Comparison of ENCODE assay signal across 27 cellular contexts in the genomic region with DNA sequence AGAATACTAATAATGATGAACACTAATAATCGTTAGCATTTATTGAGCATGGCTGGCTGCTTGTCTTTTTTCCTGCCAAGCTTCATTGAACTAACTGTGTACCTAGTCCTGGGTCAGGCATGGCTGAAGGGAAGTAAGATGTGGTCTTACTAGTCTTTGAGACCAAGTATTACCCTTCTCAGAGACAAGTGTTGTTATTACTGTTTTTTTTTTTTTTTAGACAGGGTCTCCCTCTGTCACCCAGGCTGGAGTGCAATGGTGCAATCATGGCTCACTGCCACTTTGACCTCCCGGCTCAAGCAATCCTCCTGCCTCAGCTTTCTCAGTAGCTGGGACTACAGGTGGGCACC. TPM values are rescaled to one million over a fixed set of nuclear protein-coding genes. Genes with fewer than 3 reads are reported as not detected.
DNase-seq lines count a peak whose midpoint lies in the region; ATAC-seq, FAIRE-seq and TF ChIP-seq lines count a peak whose summit lies in the region.
"Had no signal": no experiment of that assay in that cellular context is flagged by ENCODE, and none has a peak within 500 bp of the region (broad histone marks: within the 10 kb centered on the region; RNA-seq: fewer than 3 reads in every experiment).

No MANE protein-coding gene starts in this region.

- H4K20me1 ChIP-seq in OCI-LY1 (ENCODE audit: insufficient read depth, low read length), result no peaks in the 10 kb centered on the region

- H3K79me2 ChIP-seq in OCI-LY1 (ENCODE audit: insufficient read depth, low read length), result peaks cover 79% of the 10 kb centered on the region

- H3K27me3 ChIP-seq in OCI-LY1 (ENCODE audit: insufficient read depth, low read length) (no peaks in the 10 kb centered on the region), muscle layer of duodenum (ENCODE audit: low read depth, low read length) (no peaks in the 10 kb centered on the region)

- no peak for TF ChIP-seq RAD21 in A549 (conservative IDR thresholded peaks at IDR 0.05 in 1 of 2, IDR thresholded peaks at IDR 0.05 in 1 of 2)

- FAIRE-seq in A549 (lab: Jason Lieb, UNC), result no peak

- H3K27ac Mint-ChIP-seq in dendritic cell treated with granulocyte-macrophage colony-stimulating factor and Interleukin-4, amounts not matched to agents 40 ng/mL and 50 ng/mL, for 4 days, result peak overlapping the region; percentile 60
- H3K27ac Mint-ChIP-seq in T-helper 17 cell, result no peak overlapping the region
- H3K27ac Mint-ChIP-seq: activated CD4-positive, alpha-beta T cell treated with anti-CD3 and anti-CD28 coated beads for 36 hours; activated naive CD8-positive, alpha-beta T cell treated with anti-CD3 and anti-CD28 coated beads, Interleukin-2, amount 50 U/mL, for 24 hours; CD8-positive, alpha-beta memory T cell; immature natural killer cell; naive thymus-derived CD4-positive, alpha-beta T cell had no signal

- WGBS in A549 (ENCODE audit: missing lambda C conversion rate), result 79% methylated on average over 2 of the region's 2 CpGs

- H3K4me1 ChIP-seq in A549 (peaks cover 24% of the 10 kb centered on the region), OCI-LY1 (ENCODE audit: insufficient read depth, low read length, severe bottlenecking) (peaks cover 76% of the 10 kb centered on the region), muscle layer of duodenum (ENCODE audit: control insufficient read depth in 1 of 2, insufficient read depth in 2 of 2, low read length in 2 of 2) (peaks cover 0 to 5% of the 10 kb centered on the region in 2 donors)

- ATAC-seq in A549 (no peak), T-helper 17 cell (no peak)
- ATAC-seq: activated CD4-positive, alpha-beta T cell treated with anti-CD3 and anti-CD28 coated beads for 36 hours; activated naive CD8-positive, alpha-beta T cell treated with anti-CD3 and anti-CD28 coated beads, Interleukin-2, amount 50 U/mL, for 24 hours had no signal

- H3K4me2 ChIP-seq in A549 (peak overlapping the region; percentile 53), OCI-LY1 (ENCODE audit: low read length) (peak overlapping the region; percentile 99)
- H3K4me2 ChIP-seq: SK-N-SH had no signal

- DNase-seq in A549 (ENCODE audit: low read depth in 1 of 2, low spot score in 1 of 2) (no peak), midbrain (lab: John Stamatoyannopoulos, UW) (no peak), T-helper 17 cell (no peak), KBM-7 (no peak), HPDE6-E6E7 (ENCODE audit: extremely low spot score) (no peak)
- DNase-seq: 8988T; activated CD4-positive, alpha-beta T cell treated with anti-CD3 and anti-CD28 coated beads for 36 hours; activated gamma-delta T cell; activated naive CD8-positive, alpha-beta T cell treated with anti-CD3 and anti-CD28 coated beads, Interleukin-2, amount 50 U/mL, for 24 hours; activated T-cell treated with anti-CD3 and anti-CD28 coated beads, Interleukin-2, amount 50 U/mL, for 1 hour; CD8-positive, alpha-beta memory T cell; dorsolateral prefrontal cortex; GOT3; hypothalamus; immature natural killer cell; MM.1S; naive thymus-derived CD4-positive, alpha-beta T cell; NCI-H1417 treated with DMSO at 0.1 percent for 48 hours; NCI-H748 treated with DMSO at 0.1 percent for 48 hours; nucleus accumbens; SK-N-SH; T-helper 2 cell had no signal

- POLR2A ChIA-PET in A549 (lab: Yijun Ruan, JAX), result interaction anchor here (0.6 kb wide), 1 partner anchor 162 kb away, joined by 3 read pairs; a partner anchor contains a TSS

- H3K9me2 ChIP-seq in OCI-LY1 (ENCODE audit: low read depth, low read length), result no peaks in the 10 kb centered on the region
- H3K9me2 ChIP-seq: SK-N-SH had no signal

- no peaks in the 10 kb centered on the region for H3K9me3 Mint-ChIP-seq in dendritic cell treated with granulocyte-macrophage colony-stimulating factor and Interleukin-4, amounts not matched to agents 40 ng/mL and 50 ng/mL, for 4 days
- H3K9me3 Mint-ChIP-seq: activated naive CD8-positive, alpha-beta T cell treated with anti-CD3 and anti-CD28 coated beads, Interleukin-2, amount 50 U/mL, for 24 hours; CD8-positive, alpha-beta memory T cell; immature natural killer cell; naive thymus-derived CD4-positive, alpha-beta T cell had no signal

- intact Hi-C loops in dendritic cell treated with granulocyte-macrophage colony-stimulating factor and Interleukin-4, amounts not matched to agents 40 ng/mL and 50 ng/mL, for 4 days (cut with micrococcal nuclease), result no loop called here

- no peak overlapping the region for H3K4me3 ChIP-seq in A549
- peak overlapping the region; percentile 99 for H3K4me3 ChIP-seq in OCI-LY1 (ENCODE audit: low read depth, low read length, poor library complexity, severe bottlenecking)
- no peak overlapping the region for H3K4me3 ChIP-seq in muscle layer of duodenum (ENCODE audit: low read depth in 1 of 2, low read length in 2 of 2)
- H3K4me3 ChIP-seq: dorsolateral prefrontal cortex, skin epidermis had no signal

- H3K4me3 Mint-ChIP-seq in dendritic cell treated with granulocyte-macrophage colony-stimulating factor and Interleukin-4, amounts not matched to agents 40 ng/mL and 50 ng/mL, for 4 days, result no peak overlapping the region
- H3K4me3 Mint-ChIP-seq in T-helper 17 cell, result no peak overlapping the region
- H3K4me3 Mint-ChIP-seq: activated CD4-positive, alpha-beta T cell treated with anti-CD3 and anti-CD28 coated beads for 36 hours; activated naive CD8-positive, alpha-beta T cell treated with anti-CD3 and anti-CD28 coated beads, Interleukin-2, amount 50 U/mL, for 24 hours; CD8-positive, alpha-beta memory T cell; immature natural killer cell; naive thymus-derived CD4-positive, alpha-beta T cell had no signal

- H3K9ac ChIP-seq in OCI-LY1 (ENCODE audit: low read length), result peak overlapping the region; percentile 99; the same call in 1 of the 2 replicates
- H3K9ac ChIP-seq: SK-N-SH had no signal

- TF ChIP-seq EP300 in A549 (IDR thresholded peaks at IDR 0.05), result no peak

- in situ Hi-C loops in KBM-7 (cut with MboI; ENCODE audit: low pct_unique_long_range_greater_than_20kb, low sequenced_read_pairs), result no loop called here

- CTCF ChIA-PET in A549 (lab: Yijun Ruan, JAX), result interaction anchor here (1.1 to 2.2 kb wide), 3 partner anchors 18 to 20 kb away, joined by 3 to 5 read pairs (median 4); no protein-coding TSS in a partner anchor

- H3K27ac ChIP-seq in A549 (peak overlapping the region; percentile 52 to 73; a peak in 4 of 6 replicates), OCI-LY1 (ENCODE audit: low read depth, low read length, poor library complexity, severe bottlenecking) (peak overlapping the region; percentile 93), muscle layer of duodenum (ENCODE audit: low read length) (peak overlapping the region; percentile 33)
- H3K27ac ChIP-seq: dorsolateral prefrontal cortex had no signal

- H3K36me3 Mint-ChIP-seq in dendritic cell treated with granulocyte-macrophage colony-stimulating factor and Interleukin-4, amounts not matched to agents 40 ng/mL and 50 ng/mL, for 4 days (ENCODE audit: low read depth), result no peaks in the 10 kb centered on the region
- peaks cover 2% of the 10 kb centered on the region for H3K36me3 Mint-ChIP-seq in T-helper 17 cell (ENCODE audit: low read depth)
- H3K36me3 Mint-ChIP-seq: CD8-positive, alpha-beta memory T cell; immature natural killer cell; naive thymus-derived CD4-positive, alpha-beta T cell had no signal

- TF ChIP-seq POLR2A in A549 (IDR thresholded peaks at IDR 0.05; ENCODE audit: low read length), result no peak

- TF ChIP-seq CTCF in A549 (IDR thresholded peaks at IDR 0.05), result no peak
- TF ChIP-seq CTCF in OCI-LY1 (IDR thresholded peaks at IDR 0.05; ENCODE audit: low read length), result no peak

- H3K4me1 Mint-ChIP-seq in dendritic cell treated with granulocyte-macrophage colony-stimulating factor and Interleukin-4, amounts not matched to agents 40 ng/mL and 50 ng/mL, for 4 days (ENCODE audit: low read depth), result peaks cover 58% of the 10 kb centered on the region
- peaks cover 10% of the 10 kb centered on the region for H3K4me1 Mint-ChIP-seq in T-helper 17 cell

- H3F3A ChIP-seq in OCI-LY1 (ENCODE audit: insufficient read depth, low read length), result peaks cover 9% of the 10 kb centered on the region

- peaks cover 24% of the 10 kb centered on the region for H3K27me3 Mint-ChIP-seq in dendritic cell treated with granulocyte-macrophage colony-stimulating factor and Interleukin-4, amounts not matched to agents 40 ng/mL and 50 ng/mL, for 4 days
- peaks cover 75% of the 10 kb centered on the region for H3K27me3 Mint-ChIP-seq in T-helper 17 cell

- no peak overlapping the region for H2AFZ ChIP-seq in OCI-LY1 (ENCODE audit: low read length)

- peaks cover 52% of the 10 kb centered on the region for H3K36me3 ChIP-seq in OCI-LY1 (ENCODE audit: insufficient read depth, low read length)
- no peaks in the 10 kb centered on the region for H3K36me3 ChIP-seq in muscle layer of duodenum (ENCODE audit: control insufficient read depth in 1 of 2, insufficient read depth in 2 of 2, low read length in 2 of 2)
- H3K36me3 ChIP-seq: left lung had no signal

- H3K9me3 ChIP-seq in A549 (no peaks in the 10 kb centered on the region), OCI-LY1 (ENCODE audit: low read length) (no peaks in the 10 kb centered on the region), muscle layer of duodenum (ENCODE audit: control insufficient read depth in 1 of 2, low read length in 2 of 2) (no peaks in the 10 kb centered on the region), T-helper 17 cell (ENCODE audit: control insufficient read depth, low read length, poor library complexity, severe bottlenecking) (no peaks in the 10 kb centered on the region)
- H3K9me3 ChIP-seq: left lung, SK-N-SH had no signal

TF ChIP-seq in A549, 52 proteins besides CTCF, POLR2A, EP300 and RAD21 (continues in another document):
- TF ChIP-seq, protein P1, sequence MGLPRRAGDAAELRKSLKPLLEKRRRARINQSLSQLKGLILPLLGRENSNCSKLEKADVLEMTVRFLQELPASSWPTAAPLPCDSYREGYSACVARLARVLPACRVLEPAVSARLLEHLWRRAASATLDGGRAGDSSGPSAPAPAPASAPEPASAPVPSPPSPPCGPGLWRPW (IDR thresholded peaks at IDR 0.05), result no peak
- no peak for TF ChIP-seq POLR2AphosphoS2 (conservative IDR thresholded peaks at IDR 0.05; ENCODE audit: low read length)
- TF ChIP-seq, protein P2, sequence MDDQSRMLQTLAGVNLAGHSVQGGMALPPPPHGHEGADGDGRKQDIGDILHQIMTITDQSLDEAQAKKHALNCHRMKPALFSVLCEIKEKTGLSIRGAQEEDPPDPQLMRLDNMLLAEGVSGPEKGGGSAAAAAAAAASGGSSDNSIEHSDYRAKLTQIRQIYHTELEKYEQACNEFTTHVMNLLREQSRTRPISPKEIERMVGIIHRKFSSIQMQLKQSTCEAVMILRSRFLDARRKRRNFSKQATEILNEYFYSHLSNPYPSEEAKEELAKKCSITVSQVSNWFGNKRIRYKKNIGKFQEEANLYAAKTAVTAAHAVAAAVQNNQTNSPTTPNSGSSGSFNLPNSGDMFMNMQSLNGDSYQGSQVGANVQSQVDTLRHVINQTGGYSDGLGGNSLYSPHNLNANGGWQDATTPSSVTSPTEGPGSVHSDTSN (IDR thresholded peaks at IDR 0.05), result no peak
- TF ChIP-seq HOXA7 (CRISPR knock-in tag; IDR thresholded peaks at IDR 0.05), result no peak

RNA-seq across cellular contexts. Expression of a gene that starts 4.6 kb away (rescaled TPM):
- polyA plus RNA-seq in A549 (2011; rRNA removed) (0.17 TPM in 2 replicates), A549 (2017; fragmentation: RNase III; extraction: RNeasy Plus Mini Kit Qiagen cat#74134 plus additional on column Dnase treatment) (0.04 to 0.09 TPM (median 0.05 TPM) in 3 replicates)
- 0.05 and 0.06 TPM in 2 replicates for polyA plus RNA-seq in A549 (2012; cell fraction: cytosol; rRNA removed)
- polyA plus RNA-seq in A549 (2012; cell fraction: nucleus; rRNA removed), result 0.14 and 0.28 TPM in 2 replicates
- polyA minus RNA-seq in A549 (2011; rRNA and poly(A)+ RNA removed), result 0.04 TPM in 1 of 2 replicates, not detected in the other
- 1 to 10 TPM in 1 of 2 donors, under 1 TPM in 1; 0.81 to 1.1 TPM for total RNA-seq in T-helper 17 cell
- total RNA-seq: activated CD4-positive, alpha-beta T cell treated with anti-CD3 and anti-CD28 coated beads for 36 hours had no signal
- polyA plus RNA-seq: CD8-positive, alpha-beta memory T cell; SK-N-SH had no signal

Comparison
In these comparisons a context has a peak if more than half of its experiments do, and no peak if none do; other contexts are left out.
1. H3K27ac ChIP-seq: peak in every context shown above with its lines; median percentile 93 in OCI-LY1; 62 in A549; 33 in muscle layer of duodenum.